Comparison of ENCODE assay signal across 25 cellular contexts in the genomic region with DNA sequence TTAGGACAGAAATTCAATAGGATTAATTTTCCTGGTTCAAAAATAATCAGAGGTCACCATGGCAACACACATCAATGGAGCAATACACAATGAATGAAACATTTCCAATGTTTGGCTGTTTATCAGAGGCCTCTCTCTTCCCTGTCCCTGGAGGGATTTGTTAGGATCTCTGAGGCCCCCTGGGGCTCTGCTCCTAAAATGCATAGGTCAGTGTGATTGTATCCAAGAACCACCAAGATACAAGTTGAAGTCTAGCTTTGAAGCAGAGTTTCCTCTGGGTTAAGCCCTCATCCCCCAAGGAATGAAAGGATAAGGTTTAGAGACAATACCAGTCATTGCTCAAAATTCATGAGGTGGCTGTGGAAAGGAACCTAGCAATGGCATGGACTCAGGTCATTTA.
DNase-seq lines count a peak whose midpoint lies in the region; ATAC-seq, FAIRE-seq and TF ChIP-seq lines count a peak whose summit lies in the region.
"Had no signal": no experiment of that assay in that cellular context is flagged by ENCODE, and none has a peak within 500 bp of the region (broad histone marks: within the 10 kb centered on the region; RNA-seq: fewer than 3 reads in every experiment).

No MANE protein-coding gene starts in this region.

- H4K8ac ChIP-seq in mesendoderm (ENCODE audit: low read depth, low read length), result no peak overlapping the region

- intact Hi-C loops in HepG2 (cut with micrococcal nuclease; ENCODE audit: unreplicated experiment), result no loop called here
- intact Hi-C loops in right lobe of liver (cut with DNase I), result no loop called here
- intact Hi-C loops in esophagus muscularis mucosa (cut with DNase I), result no loop called here
- intact Hi-C loops in esophagus squamous epithelium (cut with DNase I), result no loop called here
- intact Hi-C loops in CD14-positive monocyte (cut with micrococcal nuclease), result no loop called here

- no peak overlapping the region for H3K23ac ChIP-seq in mesendoderm (ENCODE audit: low read length)

- no peak overlapping the region for H2BK5ac ChIP-seq in mesendoderm (ENCODE audit: low read length)

- H3K9ac ChIP-seq in HepG2 (ENCODE audit: insufficient read depth, low read depth, low read length), result no peak overlapping the region
- H3K9ac ChIP-seq in mesendoderm (ENCODE audit: low read length), result no peak overlapping the region
- H3K9ac ChIP-seq: BLaER1 had no signal

- H2BK15ac ChIP-seq in mesendoderm (replicated peaks; ENCODE audit: low read depth), result no peak overlapping the region

- no peaks in the 10 kb centered on the region for H3K79me2 ChIP-seq in HepG2 (ENCODE audit: insufficient read depth, low read length)
- no peaks in the 10 kb centered on the region for H3K79me2 ChIP-seq in mesendoderm (ENCODE audit: control insufficient read depth, insufficient read depth, low read length)

- H4K20me1 ChIP-seq in HepG2 (ENCODE audit: insufficient read depth, low read length), result no peaks in the 10 kb centered on the region
- H4K20me1 ChIP-seq: BLaER1 had no signal

- CTCF ChIA-PET in HepG2 (lab: Yijun Ruan, JAX; ENCODE audit: low intra/inter-chr PET ratio, low total read pairs), result no interaction called here

- ATAC-seq in HepG2 (no peak), right lobe of liver (no peak)
- ATAC-seq: GM12878, GM23338 had no signal

- in situ Hi-C loops in HepG2 (cut with HindIII; ENCODE audit: extremely low pct_ligation_motif_present, low pct_unique_long_range_greater_than_20kb), result no loop called here

- POLR2A ChIA-PET in HepG2 (lab: Yijun Ruan, JAX), result no interaction called here

- H3K4me2 ChIP-seq in HepG2 (ENCODE audit: low read depth, low read length) (no peak overlapping the region), mesendoderm (ENCODE audit: low read length) (no peak overlapping the region)
- H3K4me2 ChIP-seq: BLaER1, GM23338 had no signal

- H3K4me1 Mint-ChIP-seq in CD14-positive monocyte, result no peaks in the 10 kb centered on the region
- H3K4me1 Mint-ChIP-seq: B cell; CD8-positive, alpha-beta memory T cell; GM23338 had no signal

- no peak overlapping the region for H2AK5ac ChIP-seq in mesendoderm (ENCODE audit: low read length)

- H3K36me3 Mint-ChIP-seq in CD14-positive monocyte, result no peaks in the 10 kb centered on the region
- H3K36me3 Mint-ChIP-seq: CD8-positive, alpha-beta memory T cell had no signal

- no peak overlapping the region for H3K4me3 Mint-ChIP-seq in CD14-positive monocyte
- H3K4me3 Mint-ChIP-seq: B cell; CD4-positive, alpha-beta T cell; CD8-positive, alpha-beta memory T cell; GM23338; HFFc6 had no signal

- H3K9me3 ChIP-seq in HepG2 (ENCODE audit: low read length) (no peaks in the 10 kb centered on the region), right lobe of liver (no peaks in the 10 kb centered on the region), esophagus muscularis mucosa (no peaks in the 10 kb centered on the region), esophagus squamous epithelium (no peaks in the 10 kb centered on the region)
- H3K9me3 ChIP-seq: BLaER1, HAP-1 had no signal

- H3K27ac Mint-ChIP-seq in CD14-positive monocyte, result no peak overlapping the region
- H3K27ac Mint-ChIP-seq: B cell; CD4-positive, alpha-beta T cell; CD8-positive, alpha-beta memory T cell; GM23338; HFFc6 had no signal

- no peak overlapping the region for H4K5ac ChIP-seq in mesendoderm (ENCODE audit: low read length)

- DNase-seq in HepG2 (ENCODE audit: low spot score) (no peak), right lobe of liver (no peak), esophagus muscularis mucosa (ENCODE audit: extremely low spot score) (peak; percentile 66), mesendoderm (peak; percentile 56), esophagus squamous epithelium (lab: John Stamatoyannopoulos, UW) (no peak), CD14-positive monocyte (ENCODE audit: low spot score) (no peak), NCI-H1092 treated with DMSO at 0.1 percent for 48 hours (lab: John Stamatoyannopoulos, UW) (no peak), NCI-H446 treated with DMSO at 0.1 percent for 48 hours (lab: John Stamatoyannopoulos, UW) (no peak)
- DNase-seq: CD4-positive, alpha-beta T cell; CD8-positive, alpha-beta memory T cell; DMS 273 treated with DMSO at 0.1 percent for 48 hours; DMS79; EL; GDM1; HFFc6 had no signal

- TF ChIP-seq CTCF in HepG2 (CRISPR knock-in tag; IDR thresholded peaks at IDR 0.05) (no peak), right lobe of liver (IDR thresholded peaks at IDR 0.05) (no peak), esophagus muscularis mucosa (IDR thresholded peaks at IDR 0.05) (no peak), esophagus squamous epithelium (IDR thresholded peaks at IDR 0.05) (no peak), CD14-positive monocyte (IDR thresholded peaks at IDR 0.05) (no peak)

- no peaks in the 10 kb centered on the region for H3K4me1 ChIP-seq in HepG2 (ENCODE audit: insufficient read depth, low read length)
- H3K4me1 ChIP-seq in right lobe of liver, result no peaks in the 10 kb centered on the region
- H3K4me1 ChIP-seq in esophagus muscularis mucosa, result no peaks in the 10 kb centered on the region
- H3K4me1 ChIP-seq in mesendoderm (ENCODE audit: control insufficient read depth, low read depth, low read length), result no peaks in the 10 kb centered on the region
- H3K4me1 ChIP-seq in esophagus squamous epithelium, result no peaks in the 10 kb centered on the region
- H3K4me1 ChIP-seq: BLaER1, HAP-1 had no signal

- FAIRE-seq in HepG2 (lab: Jason Lieb, UNC), result no peak
- FAIRE-seq: A204.1, D721Med, GM12878, GM19239 had no signal

- no peak overlapping the region for H3K4ac ChIP-seq in mesendoderm (ENCODE audit: low read depth, low read length)

- TF ChIP-seq RAD21 in HepG2 (CRISPR knock-in tag; IDR thresholded peaks at IDR 0.05), result no peak

- no peak overlapping the region for H3K18ac ChIP-seq in mesendoderm (ENCODE audit: low read length)

- BruUV-seq in HepG2 (replicated peaks; lab: Mats Ljungman, UMichigan), result no TSS peak

- H2BK120ac ChIP-seq in mesendoderm (ENCODE audit: low read depth, low read length), result no peak overlapping the region

- TF ChIP-seq POLR2A in HepG2 (IDR thresholded peaks at IDR 0.05; ENCODE audit: insufficient read depth in 1 of 2, low read depth in 2 of 2, low read length in 2 of 2) (no peak), right lobe of liver (IDR thresholded peaks at IDR 0.05) (no peak), esophagus muscularis mucosa (IDR thresholded peaks at IDR 0.05; ENCODE audit: low read depth) (no peak), esophagus squamous epithelium (IDR thresholded peaks at IDR 0.05) (no peak)

- no peaks in the 10 kb centered on the region for H3K36me3 ChIP-seq in HepG2 (replicated peaks in 1 of 2; ENCODE audit: control insufficient read depth in 1 of 2, insufficient read depth in 2 of 2, low read length in 2 of 2)
- no peaks in the 10 kb centered on the region for H3K36me3 ChIP-seq in right lobe of liver
- no peaks in the 10 kb centered on the region for H3K36me3 ChIP-seq in esophagus muscularis mucosa
- H3K36me3 ChIP-seq in mesendoderm (ENCODE audit: control insufficient read depth, insufficient read depth, low read length), result no peaks in the 10 kb centered on the region
- no peaks in the 10 kb centered on the region for H3K36me3 ChIP-seq in esophagus squamous epithelium
- H3K36me3 ChIP-seq: BLaER1, HAP-1 had no signal

- H3K56ac ChIP-seq in mesendoderm (ENCODE audit: low read length), result no peak overlapping the region

- no peaks in the 10 kb centered on the region for H3K79me1 ChIP-seq in mesendoderm (ENCODE audit: low read length)

- no peak for TF ChIP-seq EP300 in HepG2 (IDR thresholded peaks at IDR 0.05; ENCODE audit: low read depth in 2 of 2, low read length in 2 of 2)
- no peak for TF ChIP-seq EP300 in HepG2 (CRISPR knock-in tag; IDR thresholded peaks at IDR 0.05; ENCODE audit: borderline replicate concordance)
- no peak for TF ChIP-seq EP300 in esophagus muscularis mucosa (IDR thresholded peaks at IDR 0.05)

- 0 out of 5 replicates have a peak, but pooled peaks cover 0 to 1% of the 10 kb centered on the region in 2 experiments for H3K27me3 ChIP-seq in HepG2 (ENCODE audit: control insufficient read depth in 1 of 2, insufficient read depth in 2 of 2, low read length in 2 of 2)
- no peaks in the 10 kb centered on the region for H3K27me3 ChIP-seq in right lobe of liver
- no peaks in the 10 kb centered on the region for H3K27me3 ChIP-seq in esophagus muscularis mucosa
- H3K27me3 ChIP-seq in mesendoderm (ENCODE audit: insufficient read depth, low read length, poor library complexity), result no peaks in the 10 kb centered on the region
- H3K27me3 ChIP-seq in esophagus squamous epithelium, result no peaks in the 10 kb centered on the region
- H3K27me3 ChIP-seq: BLaER1 had no signal

- peaks cover 0 to 2% (median 0%) of the 10 kb centered on the region in 3 donors for H3K27me3 Mint-ChIP-seq in CD14-positive monocyte (ENCODE audit: low read depth in 3 of 3)

- no peak overlapping the region for H3K27ac ChIP-seq in HepG2 (ENCODE audit: extremely low read length, insufficient read depth, low read length)
- no peak overlapping the region for H3K27ac ChIP-seq in right lobe of liver
- no peak overlapping the region for H3K27ac ChIP-seq in esophagus muscularis mucosa (replicated peaks in 1 of 4)
- no peak overlapping the region for H3K27ac ChIP-seq in mesendoderm (ENCODE audit: low read depth, low read length)
- no peak overlapping the region for H3K27ac ChIP-seq in esophagus squamous epithelium
- H3K27ac ChIP-seq: 22Rv1, BLaER1, C4-2B had no signal

- peaks cover 0 to 3% (median 0%) of the 10 kb centered on the region in 7 donors for H3K9me3 Mint-ChIP-seq in CD14-positive monocyte
- H3K9me3 Mint-ChIP-seq: CD4-positive, alpha-beta T cell; CD8-positive, alpha-beta memory T cell had no signal

- no peak overlapping the region for H2AFZ ChIP-seq in HepG2 (ENCODE audit: low read length)
- H2AFZ ChIP-seq: GM23338 had no signal

- H3K4me3 ChIP-seq in HepG2 (replicated peaks in 1 of 3; ENCODE audit: insufficient read depth in 1 of 3, low read depth in 2 of 3, low read length in 3 of 3) (no peak overlapping the region), right lobe of liver (no peak overlapping the region), esophagus muscularis mucosa (no peak overlapping the region), mesendoderm (ENCODE audit: low read length) (no peak overlapping the region), esophagus squamous epithelium (no peak overlapping the region)
- H3K4me3 ChIP-seq: BLaER1, GM12878, GM23338, HAP-1 had no signal

TF ChIP-seq in HepG2, 621 proteins besides CTCF, POLR2A, EP300 and RAD21 (continues in another document):
- TF ChIP-seq, protein P1, sequence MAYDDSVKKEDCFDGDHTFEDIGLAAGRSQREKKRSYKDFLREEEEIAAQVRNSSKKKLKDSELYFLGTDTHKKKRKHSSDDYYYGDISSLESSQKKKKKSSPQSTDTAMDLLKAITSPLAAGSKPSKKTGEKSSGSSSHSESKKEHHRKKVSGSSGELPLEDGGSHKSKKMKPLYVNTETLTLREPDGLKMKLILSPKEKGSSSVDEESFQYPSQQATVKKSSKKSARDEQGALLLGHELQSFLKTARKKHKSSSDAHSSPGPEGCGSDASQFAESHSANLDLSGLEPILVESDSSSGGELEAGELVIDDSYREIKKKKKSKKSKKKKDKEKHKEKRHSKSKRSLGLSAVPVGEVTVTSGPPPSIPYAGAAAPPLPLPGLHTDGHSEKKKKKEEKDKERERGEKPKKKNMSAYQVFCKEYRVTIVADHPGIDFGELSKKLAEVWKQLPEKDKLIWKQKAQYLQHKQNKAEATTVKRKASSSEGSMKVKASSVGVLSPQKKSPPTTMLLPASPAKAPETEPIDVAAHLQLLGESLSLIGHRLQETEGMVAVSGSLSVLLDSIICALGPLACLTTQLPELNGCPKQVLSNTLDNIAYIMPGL (CRISPR knock-in tag; IDR thresholded peaks at IDR 0.05; ENCODE audit: borderline replicate concordance in 1 of 2, low read depth in 1 of 2), result no peak

Comparison
In these comparisons a context has a peak if more than half of its experiments do, and no peak if none do; other contexts are left out.
1. DNase-seq: peak in esophagus muscularis mucosa (single experiment) and mesendoderm (single experiment); none in HepG2 (single experiment), right lobe of liver (0 of 3), esophagus squamous epithelium (single experiment), CD14-positive monocyte (single experiment), NCI-H1092 treated with DMSO at 0.1 percent for 48 hours (single experiment) and NCI-H446 treated with DMSO at 0.1 percent for 48 hours (single experiment).